Comparison of ENCODE assay signal across 12 cellular contexts in the genomic region with DNA sequence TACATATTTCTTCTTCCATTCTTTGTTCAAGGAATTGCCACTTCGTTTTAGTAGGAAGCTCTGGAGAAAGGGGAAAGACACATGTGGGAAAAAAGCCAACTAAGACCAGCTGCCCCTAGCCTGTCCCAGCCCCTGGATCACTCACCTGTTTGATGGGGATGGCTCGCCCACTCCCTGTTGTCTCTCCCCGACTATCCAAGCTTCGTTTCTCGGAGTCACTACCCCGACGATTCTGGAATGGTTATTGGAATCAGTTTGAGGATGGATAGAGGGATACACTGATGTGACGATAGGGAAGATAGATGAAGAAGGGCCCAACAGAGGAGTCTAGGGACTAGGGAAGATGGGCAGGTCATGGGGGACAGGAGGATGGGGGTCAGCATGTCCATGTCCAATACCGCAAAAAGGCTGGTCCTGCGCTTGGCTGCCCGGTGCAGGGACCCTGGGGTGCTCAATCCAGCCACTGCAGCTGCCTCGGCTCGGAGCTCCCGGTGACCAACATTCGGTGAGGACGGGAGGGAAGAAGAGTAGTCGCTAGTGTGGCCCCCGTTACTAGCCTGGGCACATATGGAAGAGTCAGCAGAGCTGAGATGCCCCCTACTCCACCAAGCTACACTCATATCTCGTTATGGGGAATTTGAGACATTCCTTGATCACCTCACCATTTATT. TPM values are rescaled to one million over a fixed set of nuclear protein-coding genes. Genes with fewer than 3 reads are reported as not detected.
DNase-seq lines count a peak whose midpoint lies in the region; ATAC-seq and TF ChIP-seq lines count a peak whose summit lies in the region.
"Had no signal": no experiment of that assay in that cellular context is flagged by ENCODE, and none has a peak within 500 bp of the region (broad histone marks: within the 10 kb centered on the region; RNA-seq: fewer than 3 reads in every experiment).

No MANE protein-coding gene starts in this region.

- H3K27me3 ChIP-seq in BE2C: peaks cover 20% of the 10 kb centered on the region
- H3K27me3 ChIP-seq in CD8-positive, alpha-beta memory T cell (ENCODE audit: insufficient read depth, low read length, poor library complexity, severe bottlenecking): no peaks in the 10 kb centered on the region
- no peaks in the 10 kb centered on the region for H3K27me3 ChIP-seq in Karpas-422 (ENCODE audit: low read length)

- H3K9ac ChIP-seq in Karpas-422 (ENCODE audit: low read length): no peak overlapping the region

- no peaks in the 10 kb centered on the region for H4K20me1 ChIP-seq in Karpas-422 (ENCODE audit: insufficient read depth, low read depth, low read length)

- H3K36me3 ChIP-seq in BE2C (no peaks in the 10 kb centered on the region), Karpas-422 (ENCODE audit: insufficient read depth, low read length) (peaks cover 5% of the 10 kb centered on the region; the same call in 1 of the 2 replicates)
- H3K36me3 ChIP-seq in CD8-positive, alpha-beta memory T cell (ENCODE audit: insufficient read depth, low read length): peaks cover 66% of the 10 kb centered on the region

- POLR2A ChIA-PET in CD8-positive, alpha-beta memory T cell (lab: Charles Lee): no interaction called here

- no peak overlapping the region for H3K4me3 Mint-ChIP-seq in CD8-positive, alpha-beta memory T cell
- H3K4me3 Mint-ChIP-seq in stimulated activated effector memory CD8-positive, alpha-beta T cell treated with anti-CD3 and anti-CD28 coated beads, Interleukin-12 subunit alpha, Interleukin-12 subunit beta, amount 100 ng/mL, for 72 hours: no peak overlapping the region

- no peak overlapping the region for H3K4me2 ChIP-seq in Karpas-422 (ENCODE audit: low read depth, low read length, poor library complexity, severe bottlenecking)

- CTCF ChIA-PET in CD8-positive, alpha-beta memory T cell (lab: Charles Lee): no interaction called here

- no peak for ATAC-seq in stimulated activated effector memory CD8-positive, alpha-beta T cell treated with anti-CD3 and anti-CD28 coated beads, Interleukin-12 subunit alpha, Interleukin-12 subunit beta, amount 100 ng/mL, for 72 hours
- no peak for ATAC-seq in GM19351 (IDR thresholded peaks at IDR 0.05; ENCODE audit: unreplicated experiment)
- ATAC-seq: GM12878, HepG2 had no signal

- DNase-seq in BE2C: peak; percentile 2
- peak in 1 of 5 donors; percentile 36 for DNase-seq in CD8-positive, alpha-beta memory T cell
- peak; percentile 50 for DNase-seq in islet precursor cell
- DNase-seq in stimulated activated effector memory CD8-positive, alpha-beta T cell treated with anti-CD3 and anti-CD28 coated beads, Interleukin-12 subunit alpha, Interleukin-12 subunit beta, amount 100 ng/mL, for 72 hours (ENCODE audit: low spot score in 2 of 2): no peak
- DNase-seq in Karpas-422: no peak
- no peak for DNase-seq in activated gamma-delta T cell (lab: John Stamatoyannopoulos, UW)
- DNase-seq: Calu3, DMS 273 treated with DMSO at 0.1 percent for 48 hours, HCEC 1CT had no signal

- H3K79me2 ChIP-seq in Karpas-422 (ENCODE audit: low read length): no peaks in the 10 kb centered on the region

- peak overlapping the region in 5 of 8 donors; percentile 30 to 54 (median 38) for H3K27ac Mint-ChIP-seq in CD8-positive, alpha-beta memory T cell
- peak overlapping the region; percentile 37 for H3K27ac Mint-ChIP-seq in stimulated activated effector memory CD8-positive, alpha-beta T cell treated with anti-CD3 and anti-CD28 coated beads, Interleukin-12 subunit alpha, Interleukin-12 subunit beta, amount 100 ng/mL, for 72 hours

- H3K4me1 ChIP-seq in BE2C (no peaks in the 10 kb centered on the region; the same call in 1 of the 2 replicates), Karpas-422 (ENCODE audit: low read length) (no peaks in the 10 kb centered on the region)
- no peaks in the 10 kb centered on the region for H3K4me1 ChIP-seq in CD8-positive, alpha-beta memory T cell (ENCODE audit: insufficient read depth, low read length)

- peaks cover 13 to 91% (median 18%) of the 10 kb centered on the region in 3 donors for H3K36me3 Mint-ChIP-seq in CD8-positive, alpha-beta memory T cell
- H3K36me3 Mint-ChIP-seq in stimulated activated effector memory CD8-positive, alpha-beta T cell treated with anti-CD3 and anti-CD28 coated beads, Interleukin-12 subunit alpha, Interleukin-12 subunit beta, amount 100 ng/mL, for 72 hours: peaks cover 82% of the 10 kb centered on the region

- peaks cover 0 to 2% of the 10 kb centered on the region in 2 donors for H3K27me3 Mint-ChIP-seq in CD8-positive, alpha-beta memory T cell

- no peak overlapping the region for H2AFZ ChIP-seq in Karpas-422 (ENCODE audit: low read length)

- no peak for TF ChIP-seq CTCF in BE2C (IDR thresholded peaks at IDR 0.05; ENCODE audit: low read depth, low read length)

- H3K9me3 ChIP-seq in BE2C: no peaks in the 10 kb centered on the region
- H3K9me3 ChIP-seq in CD8-positive, alpha-beta memory T cell (ENCODE audit: low read length): no peaks in the 10 kb centered on the region
- H3K9me3 ChIP-seq in Karpas-422 (ENCODE audit: low read length): no peaks in the 10 kb centered on the region

- H3K27ac ChIP-seq in CD8-positive, alpha-beta memory T cell (ENCODE audit: low read depth, low read length): no peak overlapping the region
- H3K27ac ChIP-seq in Karpas-422 (ENCODE audit: low read length): no peak overlapping the region

- peaks cover 12 to 18% (median 12%) of the 10 kb centered on the region in 3 donors for H3K4me1 Mint-ChIP-seq in CD8-positive, alpha-beta memory T cell
- H3K4me1 Mint-ChIP-seq in stimulated activated effector memory CD8-positive, alpha-beta T cell treated with anti-CD3 and anti-CD28 coated beads, Interleukin-12 subunit alpha, Interleukin-12 subunit beta, amount 100 ng/mL, for 72 hours: peaks cover 19% of the 10 kb centered on the region

- no peaks in the 10 kb centered on the region for H3K9me2 ChIP-seq in Karpas-422 (replicated peaks; ENCODE audit: insufficient read depth, low read length)

- no peaks in the 10 kb centered on the region for H3K9me3 Mint-ChIP-seq in CD8-positive, alpha-beta memory T cell
- no peaks in the 10 kb centered on the region for H3K9me3 Mint-ChIP-seq in stimulated activated effector memory CD8-positive, alpha-beta T cell treated with anti-CD3 and anti-CD28 coated beads, Interleukin-12 subunit alpha, Interleukin-12 subunit beta, amount 100 ng/mL, for 72 hours

- H3K4me3 ChIP-seq in BE2C (ENCODE audit: low read depth, low read length) (no peak overlapping the region), Karpas-422 (ENCODE audit: low read length) (no peak overlapping the region)
- H3K4me3 ChIP-seq in CD8-positive, alpha-beta memory T cell (ENCODE audit: low read length): no peak overlapping the region
- H3K4me3 ChIP-seq: GM12878 had no signal

RNA-seq across cellular contexts. Expression of gene AGAP2, which starts 7.0 kb away (rescaled TPM):
- polyA plus RNA-seq in BE2C (2012; ENCODE audit: insufficient read depth, insufficient read length, low read depth): 3.9 TPM
- total RNA-seq in CD8-positive, alpha-beta memory T cell: 10 to 100 TPM; 29.9 to 31.7 TPM
- 6.4 TPM for polyA plus RNA-seq in CD8-positive, alpha-beta memory T cell
- total RNA-seq in Karpas-422 (2014; rRNA removed; shearing (Covaris generic); ENCODE audit: low replicate concordance): 6.7 and 12.0 TPM in 2 replicates

RNA-seq across cellular contexts. Expression of gene TSPAN31, which starts 13.3 kb away (rescaled TPM):
- 18.6 TPM for polyA plus RNA-seq in BE2C (2012; ENCODE audit: insufficient read depth, insufficient read length, low read depth)
- total RNA-seq in CD8-positive, alpha-beta memory T cell: 10 to 100 TPM; 12.0 to 13.0 TPM
- 46.9 TPM for polyA plus RNA-seq in CD8-positive, alpha-beta memory T cell
- 33.3 and 42.7 TPM in 2 replicates for total RNA-seq in Karpas-422 (2014; rRNA removed; shearing (Covaris generic); ENCODE audit: low replicate concordance)

RNA-seq across cellular contexts. Expression of gene CDK4, which starts 20.6 kb away (rescaled TPM):
- polyA plus RNA-seq in BE2C (2012; ENCODE audit: insufficient read depth, insufficient read length, low read depth): 737 TPM
- 100 to 1,000 TPM; 268 to 304 TPM for total RNA-seq in CD8-positive, alpha-beta memory T cell
- polyA plus RNA-seq in CD8-positive, alpha-beta memory T cell: 76.0 TPM
- 154 and 164 TPM in 2 replicates for total RNA-seq in Karpas-422 (2014; rRNA removed; shearing (Covaris generic); ENCODE audit: low replicate concordance)

RNA-seq across cellular contexts. Expression of gene MARCHF9, which starts 23.4 kb away (rescaled TPM):
- 36.9 TPM for polyA plus RNA-seq in BE2C (2012; ENCODE audit: insufficient read depth, insufficient read length, low read depth)
- 10 to 100 TPM; 26.3 to 27.2 TPM for total RNA-seq in CD8-positive, alpha-beta memory T cell
- 5.7 TPM for polyA plus RNA-seq in CD8-positive, alpha-beta memory T cell
- 30.3 and 45.9 TPM in 2 replicates for total RNA-seq in Karpas-422 (2014; rRNA removed; shearing (Covaris generic); ENCODE audit: low replicate concordance)

RNA-seq across cellular contexts. Expression of gene CYP27B1, which starts 35.3 kb away (rescaled TPM):
- polyA plus RNA-seq in BE2C (2012; ENCODE audit: insufficient read depth, insufficient read length, low read depth): 47.2 TPM
- total RNA-seq in CD8-positive, alpha-beta memory T cell: 1 to 10 TPM; 7.2 to 7.4 TPM
- polyA plus RNA-seq in CD8-positive, alpha-beta memory T cell: 0.52 TPM
- total RNA-seq in Karpas-422 (2014; rRNA removed; shearing (Covaris generic); ENCODE audit: low replicate concordance): 0.86 and 3.5 TPM in 2 replicates

Comparison
In these comparisons a context has a peak if more than half of its experiments do, and no peak if none do; other contexts are left out.
1. DNase-seq: peak in BE2C (single experiment) and islet precursor cell (single experiment); none in stimulated activated effector memory CD8-positive, alpha-beta T cell treated with anti-CD3 and anti-CD28 coated beads, Interleukin-12 subunit alpha, Interleukin-12 subunit beta, amount 100 ng/mL, for 72 hours (0 of 2), Karpas-422 (single experiment) and activated gamma-delta T cell (single experiment).